In the genomic region with DNA sequence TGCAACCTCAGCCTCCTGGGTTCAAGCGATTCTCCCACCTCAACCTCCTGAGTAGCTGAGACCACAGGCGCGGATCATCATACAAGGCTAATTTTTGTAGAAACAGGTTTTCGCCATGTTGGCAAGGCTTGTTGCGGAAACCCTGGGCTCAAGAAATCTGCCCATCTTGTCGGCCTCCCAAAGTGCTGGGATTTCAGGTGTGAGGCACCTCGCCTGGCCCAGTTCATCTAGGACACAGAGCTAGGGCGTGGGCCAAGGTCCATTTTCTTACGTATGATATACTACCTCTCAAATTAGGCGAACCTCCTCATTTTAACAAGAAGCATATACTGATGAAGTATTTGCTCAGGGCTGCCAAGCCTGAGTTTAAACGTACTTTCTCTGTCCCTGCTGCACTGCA, we compare ENCODE assay signal across 9 cellular contexts. TPM values are rescaled to one million over a fixed set of nuclear protein-coding genes. Genes with fewer than 3 reads are reported as not detected.
DNase-seq lines count a peak whose midpoint lies in the region; ATAC-seq and TF ChIP-seq lines count a peak whose summit lies in the region.
"Had no signal": no experiment of that assay in that cellular context is flagged by ENCODE, and none has a peak within 500 bp of the region (broad histone marks: within the 10 kb centered on the region; RNA-seq: fewer than 3 reads in every experiment).

No MANE protein-coding gene starts in this region.

- peak; percentile 46 for DNase-seq in activated T-cell treated with anti-CD3 and anti-CD28 coated beads, Interleukin-2, amount 50 U/mL, for 24 hours
- no peak for DNase-seq in activated T-cell treated with anti-CD3 and anti-CD28 coated beads, Interleukin-2, amount 50 U/mL, for 1 hour
- DNase-seq in WTC11 (ENCODE audit: low spot score) (no peak), fibroblast of the aortic adventitia (ENCODE audit: low read depth) (no peak), DMS53 treated with DMSO at 0.1 percent for 48 hours (lab: John Stamatoyannopoulos, UW; ENCODE audit: unreplicated experiment) (no peak)
- DNase-seq: tibial artery had no signal

- no peaks in the 10 kb centered on the region for H3K9me3 Mint-ChIP-seq in activated T-cell treated with anti-CD3 and anti-CD28 coated beads, Interleukin-2, amount 50 U/mL, for 24 hours
- H3K9me3 Mint-ChIP-seq in WTC11, result no peaks in the 10 kb centered on the region
- no peaks in the 10 kb centered on the region for H3K9me3 Mint-ChIP-seq in stimulated activated memory B cell treated with anti-CD40 and anti-IgM and Interleukin-4, amounts not matched to agents 10 μg/mL and 1 μg/mL and 100 μg/mL, for 72 hours

- POLR2A ChIA-PET in WTC11 (lab: Charles Lee), result interaction anchor here (3.9 kb wide), 1 partner anchor 14 kb away, joined by 26 read pairs; a partner anchor contains a TSS

- peaks cover 4% of the 10 kb centered on the region for H3K27me3 Mint-ChIP-seq in activated T-cell treated with anti-CD3 and anti-CD28 coated beads, Interleukin-2, amount 50 U/mL, for 24 hours
- H3K27me3 Mint-ChIP-seq in WTC11 (ENCODE audit: low read depth), result peaks cover 4% of the 10 kb centered on the region; the same call in 1 of the 2 replicates
- H3K27me3 Mint-ChIP-seq in stimulated activated memory B cell treated with anti-CD40 and anti-IgM and Interleukin-4, amounts not matched to agents 10 μg/mL and 1 μg/mL and 100 μg/mL, for 72 hours, result no peaks in the 10 kb centered on the region

- ATAC-seq in WTC11 (no peak), GM19351 (IDR thresholded peaks at IDR 0.05; ENCODE audit: unreplicated experiment) (no peak), GM21526 (IDR thresholded peaks at IDR 0.05; ENCODE audit: low FRiP score, unreplicated experiment) (no peak)
- ATAC-seq in stimulated activated memory B cell treated with anti-CD40 and anti-IgM and Interleukin-4, amounts not matched to agents 10 μg/mL and 1 μg/mL and 100 μg/mL, for 72 hours, result no peak

- CTCF ChIA-PET in WTC11 (lab: Charles Lee), result interaction anchor here (0.8 kb wide), 1 partner anchor 34 kb away, joined by 3 read pairs; no protein-coding TSS in a partner anchor

- peaks cover 63% of the 10 kb centered on the region for H3K36me3 Mint-ChIP-seq in activated T-cell treated with anti-CD3 and anti-CD28 coated beads, Interleukin-2, amount 50 U/mL, for 24 hours (ENCODE audit: low read depth)
- H3K36me3 Mint-ChIP-seq in WTC11, result peaks cover 46% of the 10 kb centered on the region
- peaks cover 59% of the 10 kb centered on the region for H3K36me3 Mint-ChIP-seq in stimulated activated memory B cell treated with anti-CD40 and anti-IgM and Interleukin-4, amounts not matched to agents 10 μg/mL and 1 μg/mL and 100 μg/mL, for 72 hours

- H3K4me3 Mint-ChIP-seq in activated T-cell treated with anti-CD3 and anti-CD28 coated beads, Interleukin-2, amount 50 U/mL, for 24 hours, result peak overlapping the region; percentile 92
- peak overlapping the region; percentile 95 for H3K4me3 Mint-ChIP-seq in WTC11
- H3K4me3 Mint-ChIP-seq in stimulated activated memory B cell treated with anti-CD40 and anti-IgM and Interleukin-4, amounts not matched to agents 10 μg/mL and 1 μg/mL and 100 μg/mL, for 72 hours, result peak overlapping the region; percentile 98

- H3K4me3 ChIP-seq in fibroblast of the aortic adventitia (ENCODE audit: low read depth, low read length), result peak overlapping the region; percentile 89

- H3K27ac Mint-ChIP-seq in activated T-cell treated with anti-CD3 and anti-CD28 coated beads, Interleukin-2, amount 50 U/mL, for 24 hours, result peak overlapping the region; percentile 100
- H3K27ac Mint-ChIP-seq in WTC11, result peak overlapping the region; percentile 97
- peak overlapping the region; percentile 99 for H3K27ac Mint-ChIP-seq in stimulated activated memory B cell treated with anti-CD40 and anti-IgM and Interleukin-4, amounts not matched to agents 10 μg/mL and 1 μg/mL and 100 μg/mL, for 72 hours

- H3K4me1 Mint-ChIP-seq in activated T-cell treated with anti-CD3 and anti-CD28 coated beads, Interleukin-2, amount 50 U/mL, for 24 hours (ENCODE audit: low read depth), result peaks cover 54% of the 10 kb centered on the region
- peaks cover 39% of the 10 kb centered on the region for H3K4me1 Mint-ChIP-seq in WTC11
- peaks cover 47% of the 10 kb centered on the region for H3K4me1 Mint-ChIP-seq in stimulated activated memory B cell treated with anti-CD40 and anti-IgM and Interleukin-4, amounts not matched to agents 10 μg/mL and 1 μg/mL and 100 μg/mL, for 72 hours

- no peak for TF ChIP-seq CTCF in WTC11 (IDR thresholded peaks at IDR 0.05)
- TF ChIP-seq CTCF in fibroblast of the aortic adventitia (IDR thresholded peaks at IDR 0.05; ENCODE audit: insufficient read depth, low read length), result no peak

TF ChIP-seq in WTC11, 78 proteins besides CTCF, POLR2A, EP300 and RAD21:
- TF ChIP-seq, protein P1, sequence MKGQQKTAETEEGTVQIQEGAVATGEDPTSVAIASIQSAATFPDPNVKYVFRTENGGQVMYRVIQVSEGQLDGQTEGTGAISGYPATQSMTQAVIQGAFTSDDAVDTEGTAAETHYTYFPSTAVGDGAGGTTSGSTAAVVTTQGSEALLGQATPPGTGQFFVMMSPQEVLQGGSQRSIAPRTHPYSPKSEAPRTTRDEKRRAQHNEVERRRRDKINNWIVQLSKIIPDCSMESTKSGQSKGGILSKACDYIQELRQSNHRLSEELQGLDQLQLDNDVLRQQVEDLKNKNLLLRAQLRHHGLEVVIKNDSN (CRISPR knock-in tag; IDR thresholded peaks at IDR 0.05), result no peak
- TF ChIP-seq, protein P2, sequence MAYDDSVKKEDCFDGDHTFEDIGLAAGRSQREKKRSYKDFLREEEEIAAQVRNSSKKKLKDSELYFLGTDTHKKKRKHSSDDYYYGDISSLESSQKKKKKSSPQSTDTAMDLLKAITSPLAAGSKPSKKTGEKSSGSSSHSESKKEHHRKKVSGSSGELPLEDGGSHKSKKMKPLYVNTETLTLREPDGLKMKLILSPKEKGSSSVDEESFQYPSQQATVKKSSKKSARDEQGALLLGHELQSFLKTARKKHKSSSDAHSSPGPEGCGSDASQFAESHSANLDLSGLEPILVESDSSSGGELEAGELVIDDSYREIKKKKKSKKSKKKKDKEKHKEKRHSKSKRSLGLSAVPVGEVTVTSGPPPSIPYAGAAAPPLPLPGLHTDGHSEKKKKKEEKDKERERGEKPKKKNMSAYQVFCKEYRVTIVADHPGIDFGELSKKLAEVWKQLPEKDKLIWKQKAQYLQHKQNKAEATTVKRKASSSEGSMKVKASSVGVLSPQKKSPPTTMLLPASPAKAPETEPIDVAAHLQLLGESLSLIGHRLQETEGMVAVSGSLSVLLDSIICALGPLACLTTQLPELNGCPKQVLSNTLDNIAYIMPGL (CRISPR knock-in tag; IDR thresholded peaks at IDR 0.05), result no peak
- no peak for TF ChIP-seq PRRX2 (CRISPR knock-in tag; IDR thresholded peaks at IDR 0.05)

RNA-seq across cellular contexts. Expression of a gene that starts 2.1 kb away (rescaled TPM):
- total RNA-seq in WTC11 (2021) (2,168 to 2,393 TPM (median 2,330 TPM) in 3 replicates), fibroblast of the aortic adventitia (ENCODE audit: low replicate concordance) (822 and 5,262 TPM in 2 replicates)

RNA-seq across cellular contexts. Expression of a gene that starts 14.7 kb away (rescaled TPM):
- total RNA-seq in WTC11 (2021) (32.5 to 42.6 TPM (median 32.8 TPM) in 3 replicates), fibroblast of the aortic adventitia (ENCODE audit: low replicate concordance) (10.6 and 33.4 TPM in 2 replicates)

RNA-seq across cellular contexts. Expression of a gene that starts 36.4 kb away (rescaled TPM):
- total RNA-seq in WTC11 (2021), result 173 to 212 TPM (median 177 TPM) in 3 replicates
- 180 and 525 TPM in 2 replicates for total RNA-seq in fibroblast of the aortic adventitia (ENCODE audit: low replicate concordance)

RNA-seq across cellular contexts. Expression of a gene that starts 36.5 kb away (rescaled TPM):
- 24.5 to 27.7 TPM (median 25.2 TPM) in 3 replicates for total RNA-seq in WTC11 (2021)
- total RNA-seq in fibroblast of the aortic adventitia (ENCODE audit: low replicate concordance), result 76.9 and 103 TPM in 2 replicates

RNA-seq across cellular contexts. Expression of a gene that starts 51.0 kb away (rescaled TPM):
- total RNA-seq in WTC11 (2021) (19.9 to 22.8 TPM (median 22.5 TPM) in 3 replicates), fibroblast of the aortic adventitia (ENCODE audit: low replicate concordance) (10.5 and 24.9 TPM in 2 replicates)
